2 cellular contexts compared by ENCODE assay signal in the genomic region with DNA sequence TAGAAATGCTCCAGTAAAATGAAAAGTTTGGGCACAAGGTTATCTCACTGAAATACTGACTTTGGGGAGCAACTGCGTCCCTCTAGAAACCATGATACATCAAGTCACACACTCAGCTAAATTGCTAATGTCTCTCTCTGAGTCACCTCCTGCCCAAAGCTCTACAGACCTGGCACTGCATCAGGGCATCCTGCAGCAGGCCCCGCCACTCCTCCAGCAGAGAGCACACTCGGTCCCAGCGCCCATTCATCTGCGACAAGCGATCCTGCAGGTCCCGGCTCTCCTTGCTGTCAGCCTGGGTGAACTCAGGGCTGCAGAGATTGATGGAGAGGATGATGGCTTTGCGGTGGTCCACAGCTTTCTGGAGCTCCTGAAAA.
A peak's percentile ranks its signal among the peaks of the same experiment; 100 is the strongest.
TF ChIP-seq lines count a peak whose summit lies in the region.

No MANE protein-coding gene starts in this region.

TF ChIP-seq in HCT116, 20 proteins besides CTCF, POLR2A, EP300 and RAD21:
- TF ChIP-seq ZFX (IDR thresholded peaks at IDR 0.05) (no peak), SP1 (IDR thresholded peaks at IDR 0.05; ENCODE audit: low read depth) (0 out of 2 replicates have a peak, but pooled peaks have one; percentile 23), CBX3 (IDR thresholded peaks at IDR 0.05; ENCODE audit: low read depth) (peak; percentile 53; the same call in 1 of the 2 replicates), FOSL1 (IDR thresholded peaks at IDR 0.05; ENCODE audit: low read depth) (peak; percentile 29; the same call in 1 of the 2 replicates), YY1 (IDR thresholded peaks at IDR 0.05; ENCODE audit: extremely low read depth, insufficient replicate concordance, low read depth, low read length) (no peak)
TF ChIP-seq in HCT116: peak in this region for 3.

TF ChIP-seq in endothelial cell of umbilical vein, 7 proteins besides CTCF, POLR2A, EP300 and RAD21:
- no peak for TF ChIP-seq EZH2 (IDR thresholded peaks at IDR 0.05; ENCODE audit: borderline replicate concordance, low read depth, low read length, severe bottlenecking)
- TF ChIP-seq FOS (IDR thresholded peaks at IDR 0.05; ENCODE audit: borderline replicate concordance, insufficient read depth, low read length), result peak; percentile 15
